15 cellular contexts compared by ENCODE assay signal in genomic region chr12:7542813-7543212, GRCh38. TPM values are rescaled to one million over a fixed set of nuclear protein-coding genes. Genes with fewer than 3 reads are reported as not detected.
DNase-seq lines count a peak whose midpoint lies in the region; ATAC-seq and TF ChIP-seq lines count a peak whose summit lies in the region.
"Had no signal": no experiment of that assay in that cellular context is flagged by ENCODE, and none has a peak within 500 bp of the region (broad histone marks: within the 10 kb centered on the region; RNA-seq: fewer than 3 reads in every experiment).

No MANE protein-coding gene starts in this region.

- no peak overlapping the region for H3K4me3 ChIP-seq in heart right ventricle
- H3K4me3 ChIP-seq in skeletal muscle cell (ENCODE audit: low read depth, low read length) = no peak overlapping the region
- H3K4me3 ChIP-seq: K562, psoas muscle had no signal

- no peaks in the 10 kb centered on the region for H3K4me1 Mint-ChIP-seq in natural killer cell

- peak overlapping the region in 2 of 10 donors; percentile 15 to 84 for H3K27ac ChIP-seq in heart right ventricle
- H3K27ac ChIP-seq: psoas muscle had no signal

- H3K4me1 ChIP-seq in heart right ventricle = peaks cover 0 to 29% (median 0%) of the 10 kb centered on the region in 9 donors
- H3K4me1 ChIP-seq: psoas muscle had no signal

- ATAC-seq in heart right ventricle = peak in 7 of 8 donors; percentile 41 to 72 (median 66)
- ATAC-seq in HG03457 (IDR thresholded peaks at IDR 0.05; ENCODE audit: unreplicated experiment) = no peak
- ATAC-seq in natural killer cell = no peak
- ATAC-seq in HG03565 (IDR thresholded peaks at IDR 0.05; ENCODE audit: unreplicated experiment) = no peak
- ATAC-seq: esophagus mucosa, K562, psoas muscle, WTC11 had no signal

- H3K36me3 Mint-ChIP-seq in natural killer cell = no peaks in the 10 kb centered on the region
- H3K36me3 Mint-ChIP-seq: WTC11 had no signal

- peaks cover 0 to 7% (median 0%) of the 10 kb centered on the region in 11 donors for H3K9me3 ChIP-seq in heart right ventricle
- H3K9me3 ChIP-seq: psoas muscle had no signal

- peaks cover 0 to 6% (median 0%) of the 10 kb centered on the region in 7 donors for H3K27me3 ChIP-seq in heart right ventricle

- DNase-seq in CD1c-positive myeloid dendritic cell (ENCODE audit: extremely low spot score) = peak; percentile 87
- DNase-seq in SKM-1 treated with dmso at 0.1 percent for 144 hours (lab: John Stamatoyannopoulos, UW; ENCODE audit: unreplicated experiment) = peak; percentile 76
- no peak for DNase-seq in heart right ventricle
- DNase-seq in skeletal muscle cell (ENCODE audit: low read depth) = peak; percentile 77
- DNase-seq in NCI-H526 (lab: John Stamatoyannopoulos, UW) = no peak
- no peak for DNase-seq in natural killer cell
- DNase-seq: activated T-cell treated with anti-CD3 and anti-CD28 coated beads, Interleukin-2, amount 50 U/mL, for 1 hour; H9; NCI-H2171; psoas muscle had no signal

- no peak for TF ChIP-seq CTCF in heart right ventricle (IDR thresholded peaks at IDR 0.05)
- no peak for TF ChIP-seq CTCF in natural killer cell (IDR thresholded peaks at IDR 0.05)

- H3K27ac Mint-ChIP-seq in natural killer cell = no peak overlapping the region
- H3K27ac Mint-ChIP-seq: H9, WTC11 had no signal

- peaks cover 0 to 2% of the 10 kb centered on the region in 2 donors for H3K9me3 Mint-ChIP-seq in natural killer cell

- intact Hi-C loops in heart right ventricle (cut with DNase I) = no loop called here
- intact Hi-C loops in natural killer cell (cut with micrococcal nuclease) = no loop called here

- no peak overlapping the region for H3K4me3 Mint-ChIP-seq in natural killer cell
- H3K4me3 Mint-ChIP-seq: H9, WTC11 had no signal

- H3K27me3 Mint-ChIP-seq in natural killer cell (ENCODE audit: low read depth in 2 of 2) = peaks cover 17 to 48% of the 10 kb centered on the region in 2 donors

- no peaks in the 10 kb centered on the region for H3K36me3 ChIP-seq in heart right ventricle

RNA-seq across cellular contexts. Expression of gene CD163, which starts 39.2 kb away (rescaled TPM):
- 100 to 1,000 TPM in 2 of 10 donors, 10 to 100 TPM in 3, 1 to 10 TPM in 5; 4.5 to 184 (median 11.6) TPM for total RNA-seq in heart right ventricle
- polyA plus RNA-seq in heart right ventricle = 10 to 100 TPM; 36.7 to 77.0 TPM
- total RNA-seq in natural killer cell = 1 to 10 TPM in 2 of 3 donors, under 1 TPM in 1; 0.45 to 2.9 (median 2.1) TPM
- polyA plus RNA-seq: K562 had no signal

Comparison
In these comparisons a context has a peak if more than half of its experiments do, and no peak if none do; other contexts are left out.
1. DNase-seq: peak in CD1c-positive myeloid dendritic cell (single experiment), SKM-1 treated with dmso at 0.1 percent for 144 hours (single experiment) and skeletal muscle cell (single experiment); none in heart right ventricle (0 of 2), NCI-H526 (0 of 2) and natural killer cell (single experiment).
2. ATAC-seq: peak in heart right ventricle (7 of 8); none in HG03457 (single experiment), natural killer cell (0 of 3) and HG03565 (single experiment).